16 cellular contexts compared by ENCODE assay signal in the genomic region with DNA sequence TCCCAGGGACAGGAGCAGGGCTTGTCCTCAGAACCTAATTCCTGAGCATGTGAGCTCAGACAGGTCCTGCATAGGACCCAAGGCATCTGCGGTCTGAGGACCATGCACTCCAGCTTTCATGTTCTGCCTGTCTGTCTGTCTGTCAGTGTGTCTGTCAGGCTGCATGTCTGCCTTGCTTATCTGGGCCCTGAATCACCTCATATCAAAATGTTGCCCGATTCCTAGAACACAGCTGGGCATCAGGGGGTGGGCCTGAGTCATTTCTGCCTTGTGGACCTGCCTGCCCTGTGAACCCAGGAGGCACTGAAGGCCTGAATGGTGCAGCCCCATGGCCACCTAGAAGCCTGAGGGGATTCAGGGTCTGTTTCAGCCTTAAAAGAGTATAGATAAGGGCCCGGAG. TPM values are rescaled to one million over a fixed set of nuclear protein-coding genes. Genes with fewer than 3 reads are reported as not detected.
"Had no signal": no experiment of that assay in that cellular context is flagged by ENCODE, and none has a peak within 500 bp of the region (broad histone marks: within the 10 kb centered on the region; RNA-seq: fewer than 3 reads in every experiment).

No MANE protein-coding gene starts in this region.

- H3K4me1 ChIP-seq: esophagus muscularis mucosa, left lung, thyroid gland, vagina had no signal

- H3K4me3 ChIP-seq: cardiac muscle cell, esophagus muscularis mucosa, left lung, thyroid gland, vagina had no signal

- H3K27me3 ChIP-seq: esophagus muscularis mucosa, left lung, thyroid gland, vagina had no signal

- DNase-seq: activated CD4-positive, alpha-beta memory T cell treated with anti-CD3 and anti-CD28 coated beads for 36 hours; activated CD8-positive, alpha-beta memory T cell treated with anti-CD3 and anti-CD28 coated beads, Interleukin-2, amount 10 ng/mL, durations not matched to agents 7 days and 5 days; activated naive CD4-positive, alpha-beta T cell treated with anti-CD3 and anti-CD28 coated beads, Interleukin-2, amount 10 ng/mL, durations not matched to agents 7 days and 5 days; activated T-cell treated with anti-CD3 and anti-CD28 coated beads, Interleukin-2, amount 50 U/mL, for 24 hours; islet precursor cell; nucleus accumbens; stimulated activated CD4-positive, alpha-beta T cell treated with anti-CD3 and anti-CD28 coated beads, Interleukin-2, amount 100 ng/mL, for 48 hours; thyroid gland; WERI-Rb-1 had no signal

- H3K36me3 ChIP-seq: cardiac muscle cell, esophagus muscularis mucosa, left lung, thyroid gland, vagina, WERI-Rb-1 had no signal

- H3K27ac ChIP-seq: cardiac muscle cell, esophagus muscularis mucosa, left lung, thyroid gland, vagina, WERI-Rb-1 had no signal

- H3K9me3 ChIP-seq: esophagus muscularis mucosa, left lung, thyroid gland, vagina had no signal

- FAIRE-seq: colon had no signal

- ATAC-seq: activated CD8-positive, alpha-beta memory T cell treated with anti-CD3 and anti-CD28 coated beads, Interleukin-2, amount 10 ng/mL, durations not matched to agents 7 days and 5 days; left lung; stimulated activated memory B cell treated with anti-CD40 and anti-IgM and Interleukin-4, amounts not matched to agents 10 μg/mL and 1 μg/mL and 100 μg/mL, for 72 hours had no signal

RNA-seq across cellular contexts. Expression of a gene that starts 22.1 kb away (rescaled TPM):
- total RNA-seq: activated CD4-positive, alpha-beta memory T cell treated with anti-CD3 and anti-CD28 coated beads for 36 hours; activated CD8-positive, alpha-beta memory T cell treated with anti-CD3 and anti-CD28 coated beads, Interleukin-2, amount 10 ng/mL, durations not matched to agents 7 days and 5 days; cardiac muscle cell; natural killer cell treated with Interleukin-12 subunit alpha and Interleukin-12 subunit beta and Interleukin-15 and Interleukin-18, amount 100 ng/mL, for 72 hours had no signal
- polyA plus RNA-seq: cardiac muscle cell had no signal
